20 cellular contexts compared by ENCODE assay signal in genomic region chr7:41967156-41967555, GRCh38.
DNase-seq lines count a peak whose midpoint lies in the region; ATAC-seq and TF ChIP-seq lines count a peak whose summit lies in the region.
"Had no signal": no experiment of that assay in that cellular context is flagged by ENCODE, and none has a peak within 500 bp of the region (broad histone marks: within the 10 kb centered on the region; RNA-seq: fewer than 3 reads in every experiment).

No MANE protein-coding gene starts in this region.

- H3K27ac ChIP-seq in PC-3 (ENCODE audit: low read length) (no peak overlapping the region), osteoblast (ENCODE audit: low read depth, low read length) (no peak overlapping the region)
- H3K27ac ChIP-seq: brain microvascular endothelial cell, HL-60, thoracic aorta had no signal

- CTCF ChIA-PET in PC-3 (lab: Charles Lee): no interaction called here

- no peaks in the 10 kb centered on the region for H3K9me2 ChIP-seq in PC-3 (replicated peaks; ENCODE audit: low read length)

- H2AFZ ChIP-seq in PC-3 (ENCODE audit: low read length) (no peak overlapping the region), osteoblast (ENCODE audit: low read length) (no peak overlapping the region)

- no peaks in the 10 kb centered on the region for H3F3A ChIP-seq in PC-3 (ENCODE audit: low read length, unreplicated experiment)

- ATAC-seq in PC-3 (peak; percentile 79), GM21825 (IDR thresholded peaks at IDR 0.05; ENCODE audit: unreplicated experiment) (no peak), GM21786 (IDR thresholded peaks at IDR 0.05; ENCODE audit: unreplicated experiment) (no peak)

- H4K20me1 ChIP-seq in PC-3 (ENCODE audit: low read length) (no peaks in the 10 kb centered on the region), osteoblast (ENCODE audit: insufficient read depth, low read length) (no peaks in the 10 kb centered on the region)

- H3K36me3 ChIP-seq in PC-3 (ENCODE audit: low read depth, low read length): no peaks in the 10 kb centered on the region; the same call in 1 of the 2 replicates
- H3K36me3 ChIP-seq in osteoblast (ENCODE audit: insufficient read depth, low read length): peaks cover 11% of the 10 kb centered on the region

- POLR2A ChIA-PET in PC-3 (lab: Charles Lee; ENCODE audit: unreplicated experiment): no interaction called here

- no peaks in the 10 kb centered on the region for H3K9me3 ChIP-seq in PC-3 (ENCODE audit: low read length)
- H3K9me3 ChIP-seq in osteoblast (ENCODE audit: low read depth, low read length): no peaks in the 10 kb centered on the region
- H3K9me3 ChIP-seq: thoracic aorta had no signal

- no peak overlapping the region for H3K9ac ChIP-seq in PC-3 (ENCODE audit: low read length)

- H3K79me2 ChIP-seq in PC-3 (ENCODE audit: low read length): no peaks in the 10 kb centered on the region
- H3K79me2 ChIP-seq in osteoblast (ENCODE audit: insufficient read depth, low read length): no peaks in the 10 kb centered on the region

- H3K4me3 ChIP-seq in PC-3 (ENCODE audit: low read length) (no peak overlapping the region), fibroblast of mammary gland (ENCODE audit: control insufficient read depth, low read depth, low read length) (no peak overlapping the region), osteoblast (ENCODE audit: insufficient read depth, low read length) (no peak overlapping the region)
- H3K4me3 ChIP-seq: thoracic aorta had no signal

- H3K4me1 ChIP-seq in PC-3 (ENCODE audit: insufficient read depth, low read length) (peaks cover 5% of the 10 kb centered on the region), osteoblast (ENCODE audit: insufficient read depth, low read length) (peaks cover 19% of the 10 kb centered on the region)

- no peak for TF ChIP-seq CTCF in PC-3 (conservative IDR thresholded peaks at IDR 0.05; ENCODE audit: low read depth, low read length)
- TF ChIP-seq CTCF in fibroblast of mammary gland (conservative IDR thresholded peaks at IDR 0.05; ENCODE audit: control insufficient read depth, insufficient read depth, low read depth, low read length): no peak
- TF ChIP-seq CTCF in osteoblast (IDR thresholded peaks at IDR 0.05; ENCODE audit: extremely low read depth, low read depth, low read length): no peak

- intact Hi-C loops in PC-3 (cut with micrococcal nuclease): no loop called here

- no peak overlapping the region for H3K4me2 ChIP-seq in PC-3 (ENCODE audit: low read length)
- peak overlapping the region; percentile 56 for H3K4me2 ChIP-seq in osteoblast (ENCODE audit: insufficient read depth, low read length)

- DNase-seq in HCEC 1CT: peak; percentile 80
- DNase-seq in PC-3: peak; percentile 69
- peak; percentile 81 for DNase-seq in fibroblast of mammary gland (ENCODE audit: low read depth)
- peak; percentile 98 for DNase-seq in osteoblast (ENCODE audit: insufficient read length, low spot score, missing footprints)
- no peak for DNase-seq in NCI-H1092 (lab: John Stamatoyannopoulos, UW)
- DNase-seq in epidermal melanocyte (ENCODE audit: insufficient read length, low spot score): no peak
- DNase-seq: activated naive CD4-positive, alpha-beta T cell treated with anti-CD3 and anti-CD28 coated beads, Interleukin-2, amount 50 U/mL, for 16 hours; brain microvascular endothelial cell; effector CD8-positive, alpha-beta T cell; glutamatergic neuron; islet precursor cell; midbrain; NCI-H2081; NCI-H748 treated with DMSO at 0.1 percent for 48 hours; stimulated activated CD4-positive, alpha-beta T cell treated with anti-CD3 and anti-CD28 coated beads, Interleukin-4, amount 100 ng/mL, for 24 hours; T-helper 2 cell had no signal

- no TSS peak for BruUV-seq in PC-3 (replicated peaks; lab: Mats Ljungman, UMichigan)

- no peaks in the 10 kb centered on the region for H3K27me3 ChIP-seq in PC-3 (ENCODE audit: low read length)
- H3K27me3 ChIP-seq in osteoblast (ENCODE audit: insufficient read depth, low read length): no peaks in the 10 kb centered on the region
- H3K27me3 ChIP-seq: brain microvascular endothelial cell had no signal

Comparison
In these comparisons a context has a peak if more than half of its experiments do, and no peak if none do; other contexts are left out.
1. DNase-seq: peak in HCEC 1CT (single experiment), PC-3 (single experiment), fibroblast of mammary gland (single experiment) and osteoblast (single experiment); none in NCI-H1092 (single experiment) and epidermal melanocyte (single experiment).